19 cellular contexts compared by ENCODE assay signal in the genomic region with DNA sequence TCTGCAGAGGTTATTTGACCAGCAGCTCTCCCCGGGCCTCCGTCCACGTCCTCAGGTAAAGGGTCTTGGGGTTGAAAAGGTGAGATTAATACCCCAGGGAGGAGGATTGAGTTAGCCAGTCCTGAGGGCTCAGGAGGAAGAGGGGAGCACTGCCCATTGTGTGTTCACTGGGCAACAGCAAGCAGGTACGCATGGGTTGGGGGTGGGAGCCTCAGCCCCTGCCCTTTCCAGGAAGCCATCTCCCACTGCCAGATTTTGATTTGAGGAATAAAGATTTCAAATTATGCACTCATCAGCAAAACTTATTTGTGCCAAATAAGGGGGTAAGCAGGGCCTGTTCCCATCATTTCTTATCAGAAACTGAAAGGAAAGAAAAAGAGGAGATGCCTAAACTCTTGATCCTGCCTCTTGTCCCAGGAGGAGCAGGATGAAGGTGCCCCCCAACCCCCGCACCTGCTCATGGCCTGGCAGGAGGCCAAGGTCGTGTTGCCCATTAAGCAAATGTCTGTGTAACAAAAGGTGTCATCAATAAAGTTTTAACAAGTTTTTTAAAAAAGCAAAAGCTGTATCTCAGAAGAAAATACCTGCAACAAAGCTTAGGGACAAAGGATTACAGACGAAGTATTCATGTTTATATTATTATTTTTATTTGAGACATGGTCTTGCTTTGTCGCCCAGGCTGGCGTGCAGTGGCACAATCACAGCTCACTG.
DNase-seq lines count a peak whose midpoint lies in the region; ATAC-seq, FAIRE-seq and TF ChIP-seq lines count a peak whose summit lies in the region.
"Had no signal": no experiment of that assay in that cellular context is flagged by ENCODE, and none has a peak within 500 bp of the region (broad histone marks: within the 10 kb centered on the region; RNA-seq: fewer than 3 reads in every experiment).

No MANE protein-coding gene starts in this region.

- H3K27ac Mint-ChIP-seq in astrocyte (ENCODE audit: unreplicated experiment): peak overlapping the region; percentile 41
- H3K27ac Mint-ChIP-seq in stimulated activated naive B cell treated with anti-CD40 and anti-IgM and Interleukin-4, amounts not matched to agents 10 μg/mL and 1 μg/mL and 100 μg/mL, for 72 hours: peak overlapping the region; percentile 94

- peaks cover 2% of the 10 kb centered on the region for H3K36me3 Mint-ChIP-seq in astrocyte (ENCODE audit: low read depth, unreplicated experiment)
- H3K36me3 Mint-ChIP-seq in stimulated activated naive B cell treated with anti-CD40 and anti-IgM and Interleukin-4, amounts not matched to agents 10 μg/mL and 1 μg/mL and 100 μg/mL, for 72 hours: peaks cover 54 to 76% of the 10 kb centered on the region in 2 donors

- peak overlapping the region; percentile 40 for H3K9ac ChIP-seq in HepG2 (ENCODE audit: insufficient read depth, low read depth, low read length)
- H3K9ac ChIP-seq in astrocyte (ENCODE audit: low read length): no peak overlapping the region

- no peak for TF ChIP-seq POLR2A in HepG2 (IDR thresholded peaks at IDR 0.05; ENCODE audit: insufficient read depth in 1 of 2, low read depth in 2 of 2, low read length in 2 of 2)
- TF ChIP-seq POLR2A in right lobe of liver (IDR thresholded peaks at IDR 0.05): no peak

- H3K4me2 ChIP-seq in HepG2 (ENCODE audit: low read depth, low read length) (peak overlapping the region; percentile 64), astrocyte (ENCODE audit: low read length) (no peak overlapping the region)

- H3K4me1 ChIP-seq in HepG2 (ENCODE audit: insufficient read depth, low read length): peaks cover 23% of the 10 kb centered on the region
- H3K4me1 ChIP-seq in right lobe of liver: no peaks in the 10 kb centered on the region
- H3K4me1 ChIP-seq in astrocyte (ENCODE audit: insufficient read depth, low read length): no peaks in the 10 kb centered on the region
- peaks cover 4% of the 10 kb centered on the region; the same call in 1 of the 2 replicates for H3K4me1 ChIP-seq in iPS DF 6.9 (ENCODE audit: control insufficient read depth, insufficient read depth, low read length)

- TSS peak; percentile 72 for BruUV-seq in HepG2 (replicated peaks; lab: Mats Ljungman, UMichigan)

- WGBS in HepG2 (ENCODE audit: low lambda C conversion rate): 91% methylated on average over 9 of the region's 9 CpGs
- WGBS in right lobe of liver (ENCODE audit: insufficient coverage, low coverage, low lambda C conversion rate, missing lambda C conversion rate): 55% methylated on average over 8 of the region's 9 CpGs
- WGBS in iPS DF 6.9 (ENCODE audit: insufficient coverage, insufficient read length): no CpG with 5 or more reads among the region's 9 CpGs

- peaks cover 7% of the 10 kb centered on the region for H3K9me3 Mint-ChIP-seq in astrocyte (ENCODE audit: unreplicated experiment)
- H3K9me3 Mint-ChIP-seq in stimulated activated naive B cell treated with anti-CD40 and anti-IgM and Interleukin-4, amounts not matched to agents 10 μg/mL and 1 μg/mL and 100 μg/mL, for 72 hours: peaks cover 4 to 12% of the 10 kb centered on the region in 2 donors

- no peak for DNase-seq in HepG2 (ENCODE audit: low spot score)
- no peak for DNase-seq in right lobe of liver
- DNase-seq in astrocyte (ENCODE audit: low read depth): no peak
- no peak for DNase-seq in iPS DF 6.9 (ENCODE audit: low read depth, low spot score)
- no peak for DNase-seq in stimulated activated naive B cell treated with anti-CD40 and anti-IgM and Interleukin-4, amounts not matched to agents 10 μg/mL and 1 μg/mL and 100 μg/mL, for 72 hours
- DNase-seq in DMS53 treated with DMSO at 0.1 percent for 48 hours (lab: John Stamatoyannopoulos, UW; ENCODE audit: unreplicated experiment): no peak
- DNase-seq in stimulated activated CD4-positive, alpha-beta T cell treated with anti-CD3 and anti-CD28 coated beads, Interleukin-2, amount 100 ng/mL, for 48 hours: no peak
- no peak for DNase-seq in SW480 (ENCODE audit: low spot score)
- DNase-seq: activated CD4-positive, alpha-beta T cell treated with anti-CD3 and anti-CD28 coated beads, Interleukin-2, amount 50 U/mL, for 48 hours; activated gamma-delta T cell; AML-193; DMS153; NCI-H146; NCI-H446 treated with DMSO at 0.1 percent for 48 hours; PC-3 had no signal

- H3K9me3 ChIP-seq in HepG2 (ENCODE audit: low read length) (no peaks in the 10 kb centered on the region), right lobe of liver (no peaks in the 10 kb centered on the region), astrocyte (ENCODE audit: insufficient read depth, low read depth, low read length) (peaks cover 5% of the 10 kb centered on the region), iPS DF 6.9 (ENCODE audit: control insufficient read depth, insufficient read depth, low read length) (no peaks in the 10 kb centered on the region)

- H3K4me3 ChIP-seq in HepG2 (replicated peaks in 1 of 3; ENCODE audit: insufficient read depth in 1 of 3, low read depth in 2 of 3, low read length in 3 of 3): peak overlapping the region in 1 of 3 experiments; percentile 17; a peak in 1 of 6 replicates
- no peak overlapping the region for H3K4me3 ChIP-seq in right lobe of liver
- H3K4me3 ChIP-seq in astrocyte (ENCODE audit: insufficient read depth, low read depth, low read length): no peak overlapping the region
- H3K4me3 ChIP-seq in iPS DF 6.9 (ENCODE audit: low read length): no peak overlapping the region
- H3K4me3 ChIP-seq: lung, SK-N-MC had no signal

- no peak for FAIRE-seq in HepG2 (lab: Jason Lieb, UNC)
- FAIRE-seq in astrocyte (lab: Jason Lieb, UNC): no peak
- FAIRE-seq: TTC549 had no signal

- intact Hi-C loops in HepG2 (cut with micrococcal nuclease; ENCODE audit: unreplicated experiment): no loop called here
- intact Hi-C loops in right lobe of liver (cut with DNase I): no loop called here

- H3K79me2 ChIP-seq in HepG2 (ENCODE audit: insufficient read depth, low read length): no peaks in the 10 kb centered on the region
- no peaks in the 10 kb centered on the region for H3K79me2 ChIP-seq in astrocyte (ENCODE audit: insufficient read depth, low read length)

- TF ChIP-seq EP300 in HepG2 (IDR thresholded peaks at IDR 0.05; ENCODE audit: low read depth in 2 of 2, low read length in 2 of 2) (no peak), HepG2 (CRISPR knock-in tag; IDR thresholded peaks at IDR 0.05; ENCODE audit: borderline replicate concordance) (no peak)

- H2AFZ ChIP-seq in HepG2 (ENCODE audit: low read length) (no peak overlapping the region), astrocyte (ENCODE audit: low read depth, low read length) (no peak overlapping the region)

- peaks cover 8% of the 10 kb centered on the region for H3K27me3 Mint-ChIP-seq in astrocyte (ENCODE audit: low read depth, unreplicated experiment)
- H3K27me3 Mint-ChIP-seq in stimulated activated naive B cell treated with anti-CD40 and anti-IgM and Interleukin-4, amounts not matched to agents 10 μg/mL and 1 μg/mL and 100 μg/mL, for 72 hours: no peaks in the 10 kb centered on the region
- H3K27me3 Mint-ChIP-seq: natural killer cell treated with Interleukin-12 subunit alpha and Interleukin-12 subunit beta and Interleukin-15 and Interleukin-18, amount 100 ng/mL, for 72 hours had no signal

- TF ChIP-seq RAD21 in HepG2 (CRISPR knock-in tag; IDR thresholded peaks at IDR 0.05): no peak

- CTCF ChIA-PET in HepG2 (lab: Yijun Ruan, JAX; ENCODE audit: low intra/inter-chr PET ratio, low total read pairs): no interaction called here

- in situ Hi-C loops in HepG2 (cut with HindIII; ENCODE audit: extremely low pct_ligation_motif_present, low pct_unique_long_range_greater_than_20kb): no loop called here

- peaks cover 10% of the 10 kb centered on the region for H3K4me1 Mint-ChIP-seq in astrocyte (ENCODE audit: low read depth, unreplicated experiment)
- peaks cover 43 to 56% of the 10 kb centered on the region in 2 donors for H3K4me1 Mint-ChIP-seq in stimulated activated naive B cell treated with anti-CD40 and anti-IgM and Interleukin-4, amounts not matched to agents 10 μg/mL and 1 μg/mL and 100 μg/mL, for 72 hours

- POLR2A ChIA-PET in HepG2 (lab: Yijun Ruan, JAX): interaction anchor here (1.1 kb wide), 1 partner anchor 79 kb away, joined by 3 read pairs; no protein-coding TSS in a partner anchor

- H3K4me3 Mint-ChIP-seq in astrocyte (ENCODE audit: unreplicated experiment): peak overlapping the region; percentile 17
- H3K4me3 Mint-ChIP-seq in stimulated activated naive B cell treated with anti-CD40 and anti-IgM and Interleukin-4, amounts not matched to agents 10 μg/mL and 1 μg/mL and 100 μg/mL, for 72 hours: peak overlapping the region in 1 of 2 donors; percentile 13
- H3K4me3 Mint-ChIP-seq: natural killer cell treated with Interleukin-12 subunit alpha and Interleukin-12 subunit beta and Interleukin-15 and Interleukin-18, amount 100 ng/mL, for 72 hours had no signal

- ATAC-seq in HepG2 (no peak; the same call in 2 of the 3 replicates), right lobe of liver (no peak)
- no peak for ATAC-seq in stimulated activated naive B cell treated with anti-CD40 and anti-IgM and Interleukin-4, amounts not matched to agents 10 μg/mL and 1 μg/mL and 100 μg/mL, for 72 hours (replicated peaks)
- ATAC-seq: natural killer cell treated with Interleukin-12 subunit alpha and Interleukin-12 subunit beta and Interleukin-15 and Interleukin-18, amount 100 ng/mL, for 72 hours; PC-3 had no signal

- H3K27ac ChIP-seq in HepG2 (ENCODE audit: extremely low read length, insufficient read depth, low read length) (peak overlapping the region; percentile 48), right lobe of liver (no peak overlapping the region), astrocyte (ENCODE audit: low read depth, low read length) (no peak overlapping the region), iPS DF 6.9 (ENCODE audit: low read length) (peak overlapping the region; percentile 18)
- H3K27ac ChIP-seq: SK-N-MC had no signal

- peaks cover 2 to 12% of the 10 kb centered on the region in 2 experiments; a peak in 3 of 5 replicates for H3K36me3 ChIP-seq in HepG2 (replicated peaks in 1 of 2; ENCODE audit: control insufficient read depth in 1 of 2, insufficient read depth in 2 of 2, low read length in 2 of 2)
- no peaks in the 10 kb centered on the region for H3K36me3 ChIP-seq in right lobe of liver
- no peaks in the 10 kb centered on the region for H3K36me3 ChIP-seq in astrocyte (ENCODE audit: insufficient read depth, low read length)
- no peaks in the 10 kb centered on the region for H3K36me3 ChIP-seq in iPS DF 6.9 (ENCODE audit: control insufficient read depth, insufficient read depth, low read length)

- no peak for TF ChIP-seq CTCF in HepG2 (CRISPR knock-in tag; IDR thresholded peaks at IDR 0.05)
- no peak for TF ChIP-seq CTCF in right lobe of liver (IDR thresholded peaks at IDR 0.05)
- TF ChIP-seq CTCF in astrocyte (IDR thresholded peaks at IDR 0.05; ENCODE audit: insufficient read depth, low read depth, low read length): no peak

- no peaks in the 10 kb centered on the region for H4K20me1 ChIP-seq in HepG2 (ENCODE audit: insufficient read depth, low read length)
- H4K20me1 ChIP-seq in astrocyte (ENCODE audit: insufficient read depth, low read length): no peaks in the 10 kb centered on the region

- no peaks in the 10 kb centered on the region for H3K27me3 ChIP-seq in HepG2 (ENCODE audit: control insufficient read depth in 1 of 2, insufficient read depth in 2 of 2, low read length in 2 of 2)
- no peaks in the 10 kb centered on the region for H3K27me3 ChIP-seq in right lobe of liver
- peaks cover 10% of the 10 kb centered on the region for H3K27me3 ChIP-seq in astrocyte (ENCODE audit: insufficient read depth, low read length)
- H3K27me3 ChIP-seq in iPS DF 6.9 (ENCODE audit: control insufficient read depth, insufficient read depth, low read length): no peaks in the 10 kb centered on the region

Comparison
In these comparisons a context has a peak if more than half of its experiments do, and no peak if none do; other contexts are left out.
1. H3K27ac ChIP-seq: peak in HepG2 (single experiment) and iPS DF 6.9 (single experiment); none in right lobe of liver (0 of 3) and astrocyte (single experiment).